Comparison of ENCODE assay signal across 14 cellular contexts in the genomic region with DNA sequence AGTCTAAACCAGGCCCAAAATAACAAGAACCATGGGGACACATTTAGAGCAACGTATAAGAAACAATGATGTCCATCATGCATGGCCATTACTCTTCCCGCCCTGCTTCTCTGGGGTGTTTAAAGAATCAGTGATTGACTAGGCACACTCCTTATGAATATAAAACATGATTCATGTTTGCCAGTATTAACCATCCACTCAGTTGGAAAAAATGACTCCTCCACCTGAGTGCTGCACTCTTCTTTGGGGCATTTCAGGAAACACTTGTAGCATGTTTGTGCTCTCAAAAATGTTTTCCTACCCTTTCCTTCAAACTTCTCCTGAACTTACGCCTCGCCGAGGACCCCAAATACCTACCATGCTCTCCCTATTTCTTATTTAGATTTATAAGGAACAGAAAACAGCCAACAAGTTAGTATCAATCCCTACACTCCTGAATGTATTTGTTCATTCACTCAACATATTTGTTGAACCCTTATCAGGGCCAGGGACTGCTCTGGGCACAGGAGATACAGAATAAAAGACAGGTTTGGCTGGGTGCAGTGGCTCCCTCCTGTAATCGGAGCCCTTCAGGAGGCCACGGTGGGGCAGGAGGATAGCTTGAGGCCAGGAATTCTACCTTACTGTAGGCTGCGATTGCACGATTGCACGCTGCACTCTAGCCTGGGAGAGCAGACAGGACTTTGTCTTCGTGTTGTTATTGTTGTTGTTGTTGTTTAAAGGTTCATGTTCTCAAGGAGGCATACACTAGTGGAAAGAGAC.
A peak's percentile ranks its signal among the peaks of the same experiment; 100 is the strongest.
DNase-seq lines count a peak whose midpoint lies in the region; ATAC-seq lines count a peak whose summit lies in the region.
"Had no signal": no experiment of that assay in that cellular context is flagged by ENCODE, and none has a peak within 500 bp of the region (broad histone marks: within the 10 kb centered on the region; RNA-seq: fewer than 3 reads in every experiment).

No MANE protein-coding gene starts in this region.

- H3K27ac ChIP-seq in caudate nucleus (ENCODE audit: low read depth, low read length) (peak overlapping the region; percentile 97), temporal lobe (ENCODE audit: low read depth, low read length) (peak overlapping the region; percentile 92)

- intact Hi-C loops in activated CD4-positive, alpha-beta T cell treated with anti-CD3 and anti-CD28 coated beads for 36 hours (cut with DNase I, micrococcal nuclease), result loop anchor here (5.0 to 10.0 kb wide), 2 partner anchors 181 to 183 kb away; a partner anchor contains a TSS

- POLR2A ChIA-PET in activated CD4-positive, alpha-beta T cell treated with anti-CD3 and anti-CD28 coated beads for 36 hours (lab: Charles Lee), result no interaction called here

- no peak overlapping the region for H3K27ac Mint-ChIP-seq in activated CD4-positive, alpha-beta T cell treated with anti-CD3 and anti-CD28 coated beads for 36 hours
- H3K27ac Mint-ChIP-seq in memory B cell, result no peak overlapping the region
- H3K27ac Mint-ChIP-seq: activated naive CD4-positive, alpha-beta T cell treated with anti-CD3 and anti-CD28 coated beads, Interleukin-2, amount 10 ng/mL, durations not matched to agents 7 days and 5 days had no signal

- peaks cover 45% of the 10 kb centered on the region for H3K4me1 Mint-ChIP-seq in activated CD4-positive, alpha-beta T cell treated with anti-CD3 and anti-CD28 coated beads for 36 hours
- peaks cover 16% of the 10 kb centered on the region for H3K4me1 Mint-ChIP-seq in memory B cell

- ATAC-seq in activated CD4-positive, alpha-beta T cell treated with anti-CD3 and anti-CD28 coated beads for 36 hours, result peak; percentile 18
- ATAC-seq in memory B cell (ENCODE audit: low read depth), result no peak
- ATAC-seq in GM18502 (IDR thresholded peaks at IDR 0.05; ENCODE audit: poor library complexity, unreplicated experiment), result no peak
- no peak for ATAC-seq in HG02973 (IDR thresholded peaks at IDR 0.05; ENCODE audit: unreplicated experiment)

- H3K36me3 Mint-ChIP-seq in activated CD4-positive, alpha-beta T cell treated with anti-CD3 and anti-CD28 coated beads for 36 hours (ENCODE audit: low read depth), result no peaks in the 10 kb centered on the region
- no peaks in the 10 kb centered on the region for H3K36me3 Mint-ChIP-seq in memory B cell
- H3K36me3 Mint-ChIP-seq: activated naive CD4-positive, alpha-beta T cell treated with anti-CD3 and anti-CD28 coated beads, Interleukin-2, amount 10 ng/mL, durations not matched to agents 7 days and 5 days had no signal

- peak; percentile 14 for DNase-seq in activated CD4-positive, alpha-beta T cell treated with anti-CD3 and anti-CD28 coated beads for 36 hours
- no peak for DNase-seq in activated CD4-positive, alpha-beta T cell treated with anti-CD3 and anti-CD28 coated beads for 1 hour
- DNase-seq in caudate nucleus (lab: John Stamatoyannopoulos, UW), result peak in 1 of 61 donors; percentile 2
- no peak for DNase-seq in memory B cell (ENCODE audit: low spot score in 2 of 2)
- no peak for DNase-seq in medulla oblongata (ENCODE audit: extremely low spot score)
- DNase-seq: 8988T; activated naive CD4-positive, alpha-beta T cell treated with anti-CD3 and anti-CD28 coated beads, Interleukin-2, amount 10 ng/mL, durations not matched to agents 7 days and 5 days; effector memory CD4-positive, alpha-beta T cell; NCI-H446; SIG-M5; stimulated activated CD4-positive, alpha-beta T cell treated with anti-CD3 and anti-CD28 coated beads, Interleukin-4, amount 100 ng/mL, for 1 hour had no signal

- no peak overlapping the region for H3K4me3 Mint-ChIP-seq in activated CD4-positive, alpha-beta T cell treated with anti-CD3 and anti-CD28 coated beads for 36 hours
- H3K4me3 Mint-ChIP-seq in memory B cell, result peak overlapping the region; percentile 83

- CTCF ChIA-PET in activated CD4-positive, alpha-beta T cell treated with anti-CD3 and anti-CD28 coated beads for 36 hours (lab: Charles Lee), result no interaction called here

- H3K9me3 Mint-ChIP-seq in activated CD4-positive, alpha-beta T cell treated with anti-CD3 and anti-CD28 coated beads for 36 hours (ENCODE audit: low read depth), result no peaks in the 10 kb centered on the region
- H3K9me3 Mint-ChIP-seq in memory B cell, result no peaks in the 10 kb centered on the region
- H3K9me3 Mint-ChIP-seq: activated naive CD4-positive, alpha-beta T cell treated with anti-CD3 and anti-CD28 coated beads, Interleukin-2, amount 10 ng/mL, durations not matched to agents 7 days and 5 days had no signal

- peaks cover 56% of the 10 kb centered on the region for H3K27me3 Mint-ChIP-seq in activated CD4-positive, alpha-beta T cell treated with anti-CD3 and anti-CD28 coated beads for 36 hours
- no peaks in the 10 kb centered on the region for H3K27me3 Mint-ChIP-seq in memory B cell
